ENCODE assay signal across 15 cellular contexts in genomic region chr20:50101900-50102299, GRCh38. TPM values are rescaled to one million over a fixed set of nuclear protein-coding genes. Genes with fewer than 3 reads are reported as not detected.
A peak's percentile ranks its signal among the peaks of the same experiment; 100 is the strongest.
DNase-seq lines count a peak whose midpoint lies in the region; ATAC-seq and TF ChIP-seq lines count a peak whose summit lies in the region.
"Had no signal": no experiment of that assay in that cellular context is flagged by ENCODE, and none has a peak within 500 bp of the region (broad histone marks: within the 10 kb centered on the region; RNA-seq: fewer than 3 reads in every experiment).

No MANE protein-coding gene starts in this region.

- peak overlapping the region; percentile 83 for H3K27ac Mint-ChIP-seq in activated T-cell treated with anti-CD3 and anti-CD28 coated beads, Interleukin-2, amount 50 U/mL, for 24 hours

- no peak overlapping the region for H3K4me3 Mint-ChIP-seq in activated T-cell treated with anti-CD3 and anti-CD28 coated beads, Interleukin-2, amount 50 U/mL, for 24 hours

- H3K9me3 ChIP-seq in psoas muscle = no peaks in the 10 kb centered on the region
- H3K9me3 ChIP-seq: neutrophil, Peyer's patch, transverse colon had no signal

- H3K27me3 Mint-ChIP-seq in activated T-cell treated with anti-CD3 and anti-CD28 coated beads, Interleukin-2, amount 50 U/mL, for 24 hours = no peaks in the 10 kb centered on the region

- no peaks in the 10 kb centered on the region for H3K9me3 Mint-ChIP-seq in activated T-cell treated with anti-CD3 and anti-CD28 coated beads, Interleukin-2, amount 50 U/mL, for 24 hours

- H3K4me3 ChIP-seq in psoas muscle = no peak overlapping the region
- H3K4me3 ChIP-seq: Peyer's patch, transverse colon had no signal

- peak overlapping the region; percentile 64 for H3K27ac ChIP-seq in psoas muscle
- H3K27ac ChIP-seq: neutrophil, Peyer's patch, transverse colon had no signal

- intact Hi-C loops in psoas muscle (cut with DNase I) = no loop called here
- intact Hi-C loops in posterior vena cava (cut with DNase I) = no loop called here

- no peak for ATAC-seq in psoas muscle

- H3K27me3 ChIP-seq in psoas muscle (ENCODE audit: insufficient read depth in 3 of 3, low read length in 2 of 3) = no peaks in the 10 kb centered on the region
- H3K27me3 ChIP-seq: neutrophil, Peyer's patch, transverse colon had no signal

- TF ChIP-seq CTCF in psoas muscle (IDR thresholded peaks at IDR 0.05) = no peak

- 40 to 64% (median 51%) methylated on average over 4 of the region's 4 CpGs for WGBS in psoas muscle, 3 donors

- no peak for DNase-seq in activated T-cell treated with anti-CD3 and anti-CD28 coated beads, Interleukin-2, amount 50 U/mL, for 24 hours
- DNase-seq in activated T-cell treated with anti-CD3 and anti-CD28 coated beads for 4 hours = no peak
- DNase-seq in NCI-H526 (lab: John Stamatoyannopoulos, UW) = peak; percentile 83 to 84
- peak; percentile 32 to 38 for DNase-seq in erythroblast (lab: John Stamatoyannopoulos, UW)
- no peak for DNase-seq in psoas muscle
- DNase-seq in central memory CD4-positive, alpha-beta T cell = no peak
- no peak for DNase-seq in activated gamma-delta T cell (lab: John Stamatoyannopoulos, UW)
- DNase-seq in posterior vena cava (ENCODE audit: low spot score) = no peak
- DNase-seq: activated CD4-positive, CD25-positive, alpha-beta regulatory T cell; activated T-cell treated with anti-CD3 and anti-CD28 coated beads, Interleukin-2, amount 50 U/mL, for 1 hour; NCI-H187 treated with DMSO at 0.1 percent for 48 hours; NCI-H510A treated with DMSO at 0.1 percent for 48 hours; Peyer's patch; transverse colon had no signal

- no peak for TF ChIP-seq POLR2A in erythroblast (IDR thresholded peaks at IDR 0.05; ENCODE audit: low read length)

- H3K36me3 Mint-ChIP-seq in activated T-cell treated with anti-CD3 and anti-CD28 coated beads, Interleukin-2, amount 50 U/mL, for 24 hours (ENCODE audit: low read depth) = peaks cover 70% of the 10 kb centered on the region

- H3K36me3 ChIP-seq in psoas muscle (ENCODE audit: insufficient read depth in 1 of 2, low read depth in 1 of 2) = peaks cover 0 to under 1% of the 10 kb centered on the region in 2 donors
- H3K36me3 ChIP-seq: Peyer's patch, transverse colon had no signal

- peaks cover 73% of the 10 kb centered on the region for H3K4me1 ChIP-seq in psoas muscle

- peaks cover 70% of the 10 kb centered on the region for H3K4me1 Mint-ChIP-seq in activated T-cell treated with anti-CD3 and anti-CD28 coated beads, Interleukin-2, amount 50 U/mL, for 24 hours (ENCODE audit: low read depth)

RNA-seq across cellular contexts. Expression of gene UBE2V1, which starts 11.1 kb away (rescaled TPM):
- total RNA-seq in psoas muscle (10 to 100 TPM; 45.2 to 78.1 (median 57.5) TPM), posterior vena cava (10 to 100 TPM; 77.0 to 89.4 TPM)
- polyA plus RNA-seq in psoas muscle = 100 to 1,000 TPM in 2 of 3 donors, 10 to 100 TPM in 1; 57.1 to 165 (median 103) TPM

RNA-seq across cellular contexts. Expression of gene PEDS1, which starts 51.6 kb away (rescaled TPM):
- 10 to 100 TPM; 17.5 to 59.2 (median 35.0) TPM for total RNA-seq in psoas muscle
- polyA plus RNA-seq in psoas muscle = 10 to 100 TPM; 23.8 to 55.1 (median 49.2) TPM
- total RNA-seq in posterior vena cava = 10 to 100 TPM; 31.5 to 35.5 TPM

Comparison
In these comparisons a context has a peak if more than half of its experiments do, and no peak if none do; other contexts are left out.
1. DNase-seq: peak in NCI-H526 (2 of 2) and erythroblast (2 of 2); none in activated T-cell treated with anti-CD3 and anti-CD28 coated beads, Interleukin-2, amount 50 U/mL, for 24 hours (single experiment), activated T-cell treated with anti-CD3 and anti-CD28 coated beads for 4 hours (single experiment), psoas muscle (0 of 2), central memory CD4-positive, alpha-beta T cell (single experiment), activated gamma-delta T cell (single experiment) and posterior vena cava (single experiment).